ENCODE assay signal across 28 cellular contexts in the genomic region with DNA sequence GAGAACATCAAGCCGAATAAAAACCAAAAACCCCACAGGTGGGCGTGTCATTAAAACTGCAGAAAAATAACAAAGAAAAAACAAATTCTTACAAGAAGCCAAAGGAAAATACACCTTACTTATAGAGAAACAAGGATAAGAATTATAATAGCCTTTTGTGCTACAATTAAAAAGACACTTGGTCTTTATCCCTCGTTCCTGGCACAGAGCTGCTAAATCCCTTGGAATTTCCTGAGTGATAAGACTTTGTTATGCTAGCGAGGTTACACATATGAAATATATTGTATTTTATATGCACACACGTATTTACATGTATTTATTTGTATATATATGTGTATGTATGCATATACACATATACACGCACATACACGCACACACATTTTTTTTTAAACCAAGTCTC.
"Had no signal": no experiment of that assay in that cellular context is flagged by ENCODE, and none has a peak within 500 bp of the region (broad histone marks: within the 10 kb centered on the region; RNA-seq: fewer than 3 reads in every experiment).

No MANE protein-coding gene starts in this region.

- H3K9me3 Mint-ChIP-seq: nephron; stimulated activated naive CD8-positive, alpha-beta T cell treated with anti-CD3 and anti-CD28 coated beads, Interleukin-15, Interleukin-2, amounts not matched to agents 100 ng/mL and 50 ng/mL, for 24 hours had no signal

- H3K27me3 ChIP-seq: left lung, pancreas, right atrium auricular region, right lobe of liver, suprapubic skin, tibial artery, upper lobe of right lung had no signal

- H3K27ac Mint-ChIP-seq: nephron; stimulated activated effector memory CD8-positive, alpha-beta T cell treated with anti-CD3 and anti-CD28 coated beads, Interleukin-12 subunit alpha, Interleukin-12 subunit beta, amount 100 ng/mL, for 72 hours; stimulated activated naive CD8-positive, alpha-beta T cell treated with anti-CD3 and anti-CD28 coated beads, Interleukin-15, Interleukin-2, amounts not matched to agents 100 ng/mL and 50 ng/mL, for 24 hours had no signal

- H3K36me3 ChIP-seq: left lung, lower lobe of right lung, pancreas, prostate gland, right atrium auricular region, right lobe of liver, suprapubic skin, thoracic aorta, tibial artery, upper lobe of right lung had no signal

- DNase-seq: hippocampal formation; kidney; left colon; left lung; lower lobe of right lung; mammary epithelial cell; mesenchymal stem cell; naive thymus-derived CD8-positive, alpha-beta T cell; nucleus accumbens; pancreas; posterior cingulate gyrus; right lobe of liver; stimulated activated CD4-positive, alpha-beta T cell treated with anti-CD3 and anti-CD28 coated beads, Interleukin-12 subunit alpha, Interleukin-12 subunit beta, amount 100 ng/mL, for 4 hours; stimulated activated CD4-positive, alpha-beta T cell treated with anti-CD3 and anti-CD28 coated beads, Interleukin-15, amount 100 ng/mL, for 24 hours; stimulated activated CD4-positive, alpha-beta T cell treated with anti-CD3 and anti-CD28 coated beads, Interleukin-2, amount 100 ng/mL, for 24 hours; stimulated activated CD4-positive, alpha-beta T cell treated with anti-CD3 and anti-CD28 coated beads, Interleukin-4, amount 100 ng/mL, for 1 hour; stimulated activated naive CD4-positive, alpha-beta T cell; tibial artery; trophoblast cell; upper lobe of right lung had no signal

- H3K27ac ChIP-seq: left lung, lower lobe of right lung, pancreas, prostate gland, right atrium auricular region, right lobe of liver, suprapubic skin, thoracic aorta, tibial artery, upper lobe of right lung had no signal

- H3K36me3 Mint-ChIP-seq: naive thymus-derived CD8-positive, alpha-beta T cell; stimulated activated effector memory CD8-positive, alpha-beta T cell treated with anti-CD3 and anti-CD28 coated beads, Interleukin-12 subunit alpha, Interleukin-12 subunit beta, amount 100 ng/mL, for 72 hours had no signal

- H3K4me3 Mint-ChIP-seq: naive thymus-derived CD8-positive, alpha-beta T cell; nephron; neural crest cell; stimulated activated effector memory CD8-positive, alpha-beta T cell treated with anti-CD3 and anti-CD28 coated beads, Interleukin-12 subunit alpha, Interleukin-12 subunit beta, amount 100 ng/mL, for 72 hours; stimulated activated naive CD8-positive, alpha-beta T cell treated with anti-CD3 and anti-CD28 coated beads, Interleukin-15, Interleukin-2, amounts not matched to agents 100 ng/mL and 50 ng/mL, for 24 hours had no signal

- H3K9me3 ChIP-seq: left lung, lower lobe of right lung, pancreas, prostate gland, right atrium auricular region, right lobe of liver, suprapubic skin, thoracic aorta, tibial artery, upper lobe of right lung had no signal

- H3K4me3 ChIP-seq: left lung, lower lobe of right lung, pancreas, prostate gland, right atrium auricular region, right lobe of liver, suprapubic skin, thoracic aorta, tibial artery, upper lobe of right lung had no signal

- ATAC-seq: left colon; left lung; lower lobe of right lung; naive thymus-derived CD8-positive, alpha-beta T cell; pancreas; right lobe of liver; stimulated activated effector memory CD8-positive, alpha-beta T cell treated with anti-CD3 and anti-CD28 coated beads, Interleukin-12 subunit alpha, Interleukin-12 subunit beta, amount 100 ng/mL, for 72 hours; upper lobe of right lung had no signal

- H3K4me1 ChIP-seq: left lung, lower lobe of right lung, pancreas, prostate gland, right atrium auricular region, right lobe of liver, suprapubic skin, tibial artery, upper lobe of right lung had no signal

- H3K27me3 Mint-ChIP-seq: stimulated activated naive CD8-positive, alpha-beta T cell treated with anti-CD3 and anti-CD28 coated beads, Interleukin-15, Interleukin-2, amounts not matched to agents 100 ng/mL and 50 ng/mL, for 24 hours had no signal

- H3K4me1 Mint-ChIP-seq: naive thymus-derived CD8-positive, alpha-beta T cell; stimulated activated effector memory CD8-positive, alpha-beta T cell treated with anti-CD3 and anti-CD28 coated beads, Interleukin-12 subunit alpha, Interleukin-12 subunit beta, amount 100 ng/mL, for 72 hours had no signal
